In genomic region chr20:62066339-62066982, GRCh38 we compare ENCODE assay signal across 8 cellular contexts. TPM values are rescaled to one million over a fixed set of nuclear protein-coding genes. Genes with fewer than 3 reads are reported as not detected.
DNase-seq lines count a peak whose midpoint lies in the region; ATAC-seq, FAIRE-seq and TF ChIP-seq lines count a peak whose summit lies in the region.

No MANE protein-coding gene starts in this region.

- H3K4me3 ChIP-seq in DND-41 (ENCODE audit: low read depth in 1 of 2, low read length in 2 of 2) (peak overlapping the region; percentile 57 to 82), KMS-11 (IDR thresholded peaks at IDR 0.05; ENCODE audit: insufficient read depth, low read depth, low read length) (no peak overlapping the region), SK-N-SH (ENCODE audit: low read depth in 2 of 2, low read length in 1 of 2) (peak overlapping the region; percentile 65 to 77), small intestine (ENCODE audit: low read depth in 1 of 2, low read length in 2 of 2) (peak overlapping the region; percentile 69 to 76)

- TF ChIP-seq CTCF in DND-41 (IDR thresholded peaks at IDR 0.05; ENCODE audit: borderline replicate concordance, extremely low read depth, low read length, poor library complexity, severe bottlenecking): peak; percentile 3
- no peak for TF ChIP-seq CTCF in KMS-11 (conservative IDR thresholded peaks at IDR 0.05; ENCODE audit: low read depth, low read length)
- no peak for TF ChIP-seq CTCF in SK-N-SH (IDR thresholded peaks at IDR 0.05)

- peaks cover 0 to 4% (median 0%) of the 10 kb centered on the region in 3 donors for H3K36me3 Mint-ChIP-seq in immature natural killer cell

- H3K9me3 Mint-ChIP-seq in immature natural killer cell: no peaks in the 10 kb centered on the region

- in situ Hi-C loops in T47D (cut with HindIII; ENCODE audit: low pct_unique_long_range_greater_than_20kb, low sequenced_read_pairs): no loop called here

- FAIRE-seq in small intestine (lab: Jason Lieb, UNC): no peak

- POLR2A ChIA-PET in SK-N-SH (lab: Yijun Ruan, JAX): interaction anchor here (0.6 to 2.8 kb wide), 11 partner anchors 23 to 184 kb away, joined by 3 to 41 read pairs (median 5); partner anchors contain the start of genes LSM14B, PSMA7 and SS18L1

- H3K4me3 Mint-ChIP-seq in immature natural killer cell: peak overlapping the region; percentile 83 to 92 (median 87)

- H3K27ac Mint-ChIP-seq in immature natural killer cell: peak overlapping the region; percentile 76 to 93 (median 90)

- peaks cover 6% of the 10 kb centered on the region for H3F3A ChIP-seq in SK-N-SH (replicated peaks; ENCODE audit: insufficient read depth)

- H3K9me3 ChIP-seq in DND-41 (ENCODE audit: insufficient read depth, low read length, severe bottlenecking): no peaks in the 10 kb centered on the region
- H3K9me3 ChIP-seq in SK-N-SH: no peaks in the 10 kb centered on the region
- no peaks in the 10 kb centered on the region for H3K9me3 ChIP-seq in small intestine (ENCODE audit: control insufficient read depth, low read depth)

- peak; percentile 66 for DNase-seq in DND-41
- DNase-seq in SK-N-SH: peak; percentile 88
- peak; percentile 76 to 86 for DNase-seq in T47D (ENCODE audit: low read depth in 1 of 2, low spot score in 1 of 2)
- DNase-seq in immature natural killer cell: peak in 1 of 3 donors; percentile 41
- DNase-seq in small intestine: peak; percentile 69
- no peak for DNase-seq in germinal center (ENCODE audit: low spot score)

- no peaks in the 10 kb centered on the region for H3K9me2 ChIP-seq in SK-N-SH

- TF ChIP-seq RAD21 in SK-N-SH (IDR thresholded peaks at IDR 0.05; ENCODE audit: low read length): peak; percentile 41

- peaks cover 29% of the 10 kb centered on the region for H4K20me1 ChIP-seq in DND-41 (ENCODE audit: insufficient read depth, low read length)
- peaks cover 7% of the 10 kb centered on the region for H4K20me1 ChIP-seq in KMS-11 (ENCODE audit: insufficient read depth)
- H4K20me1 ChIP-seq in SK-N-SH (ENCODE audit: insufficient read depth): peaks cover 30% of the 10 kb centered on the region

- H3K36me3 ChIP-seq in DND-41 (ENCODE audit: insufficient read depth, low read length) (peaks cover 24% of the 10 kb centered on the region), KMS-11 (ENCODE audit: insufficient read depth) (no peaks in the 10 kb centered on the region), SK-N-SH (replicated peaks in 1 of 2; ENCODE audit: control insufficient read depth in 1 of 2, insufficient read depth in 2 of 2, low read length in 1 of 2) (peaks cover 0 to 3% of the 10 kb centered on the region in 2 experiments), small intestine (ENCODE audit: control insufficient read depth in 2 of 2, insufficient read depth in 2 of 2, low read length in 2 of 2) (no peaks in the 10 kb centered on the region)

- H3K4me1 ChIP-seq in DND-41 (ENCODE audit: insufficient read depth, low read length): peaks cover 44% of the 10 kb centered on the region
- peaks cover 22% of the 10 kb centered on the region for H3K4me1 ChIP-seq in KMS-11 (ENCODE audit: low read depth, poor library complexity, severe bottlenecking)
- H3K4me1 ChIP-seq in SK-N-SH (ENCODE audit: control insufficient read depth in 1 of 2, insufficient read depth in 2 of 2, low read depth in 1 of 2, low read length in 1 of 2): peaks cover 20 to 30% of the 10 kb centered on the region in 2 experiments; a peak in 3 of 4 replicates
- H3K4me1 ChIP-seq in small intestine (ENCODE audit: control insufficient read depth in 2 of 2, insufficient read depth in 1 of 2, low read depth in 1 of 2, low read length in 1 of 2): peaks cover 6 to 15% of the 10 kb centered on the region in 2 donors

- peak; percentile 73 for ATAC-seq in DND-41 (ENCODE audit: insufficient read depth, low read depth)
- ATAC-seq in GM21717 (IDR thresholded peaks at IDR 0.05; ENCODE audit: unreplicated experiment): peak; percentile 25

- H3K9ac ChIP-seq in DND-41 (ENCODE audit: low read depth, low read length) (peak overlapping the region; percentile 93), KMS-11 (peak overlapping the region; percentile 63; the same call in 1 of the 2 replicates), SK-N-SH (peak overlapping the region; percentile 78; the same call in 1 of the 2 replicates)

- H3K27ac ChIP-seq in DND-41 (ENCODE audit: low read length) (peak overlapping the region; percentile 83), KMS-11 (peak overlapping the region; percentile 28; the same call in 1 of the 2 replicates), SK-N-SH (ENCODE audit: low read depth in 2 of 2, low read length in 1 of 2) (peak overlapping the region; percentile 58 to 88; a peak in 3 of 4 replicates), small intestine (ENCODE audit: low read depth in 1 of 2, low read length in 1 of 2) (peak overlapping the region; percentile 95 to 97)

- H3K4me1 Mint-ChIP-seq in immature natural killer cell: peaks cover 41 to 44% of the 10 kb centered on the region in 2 donors

- H3K4me2 ChIP-seq in DND-41 (ENCODE audit: insufficient read depth, low read length): peak overlapping the region; percentile 95
- H3K4me2 ChIP-seq in KMS-11: peak overlapping the region; percentile 78
- H3K4me2 ChIP-seq in SK-N-SH: peak overlapping the region; percentile 94

- WGBS in SK-N-SH (ENCODE audit: low lambda C conversion rate): 3% methylated on average over 20 of the region's 47 CpGs
- WGBS in small intestine, 3 donors: 0 to 1% (median 1%) methylated on average over 29 to 47 of the region's 47 CpGs

- H2AFZ ChIP-seq in DND-41 (ENCODE audit: low read depth, low read length) (peak overlapping the region; percentile 88), KMS-11 (ENCODE audit: low read depth) (peak overlapping the region; percentile 57; the same call in 1 of the 2 replicates), SK-N-SH (ENCODE audit: low read depth) (peak overlapping the region; percentile 98)

- H3K27me3 Mint-ChIP-seq in immature natural killer cell (ENCODE audit: low read depth in 3 of 3): peaks cover 10 to 20% (median 14%) of the 10 kb centered on the region in 3 donors

- H3K79me2 ChIP-seq in DND-41 (ENCODE audit: insufficient read depth, low read length) (peaks cover 40% of the 10 kb centered on the region), KMS-11 (ENCODE audit: insufficient read depth, low read depth) (peaks cover 28% of the 10 kb centered on the region), SK-N-SH (ENCODE audit: insufficient read depth) (peaks cover 29% of the 10 kb centered on the region)

- no peaks in the 10 kb centered on the region for H3K27me3 ChIP-seq in DND-41 (ENCODE audit: insufficient read depth, low read length, poor library complexity)
- no peaks in the 10 kb centered on the region for H3K27me3 ChIP-seq in KMS-11 (ENCODE audit: insufficient read depth, low read depth)
- H3K27me3 ChIP-seq in SK-N-SH (ENCODE audit: insufficient read depth): no peaks in the 10 kb centered on the region
- no peaks in the 10 kb centered on the region for H3K27me3 ChIP-seq in small intestine (ENCODE audit: control insufficient read depth in 2 of 2, insufficient read depth in 2 of 2, low read length in 2 of 2)

- TF ChIP-seq EP300 in SK-N-SH (IDR thresholded peaks at IDR 0.05; ENCODE audit: borderline replicate concordance in 1 of 2, low read depth in 1 of 2, low read length in 1 of 2): no peak

- CTCF ChIA-PET in SK-N-SH (lab: Yijun Ruan, JAX): interaction anchor here (0.7 to 2.0 kb wide), 8 partner anchors 14 to 78 kb away, joined by 3 to 17 read pairs (median 3); no protein-coding TSS in a partner anchor

TF ChIP-seq in SK-N-SH, 30 proteins besides CTCF, POLR2A, EP300 and RAD21 (continues in another document):
- TF ChIP-seq USF1 (IDR thresholded peaks at IDR 0.05; ENCODE audit: borderline replicate concordance, low read depth): no peak
- no peak for TF ChIP-seq RXRA (IDR thresholded peaks at IDR 0.05; ENCODE audit: borderline replicate concordance, low read depth)
- TF ChIP-seq SIN3A (IDR thresholded peaks at IDR 0.05; ENCODE audit: borderline replicate concordance, low read depth, low read length): no peak
- TF ChIP-seq TAF1 (IDR thresholded peaks at IDR 0.05; ENCODE audit: borderline replicate concordance, low read depth, low read length): 0 out of 2 replicates have a peak, but pooled peaks have one; percentile 29
- TF ChIP-seq POLR2AphosphoS5 (IDR thresholded peaks at IDR 0.05; ENCODE audit: low read depth, low read length): 0 out of 2 replicates have a peak, but pooled peaks have one; percentile 14
- no peak for TF ChIP-seq FOSL2 (IDR thresholded peaks at IDR 0.05; ENCODE audit: borderline replicate concordance, low read depth)
- TF ChIP-seq JUND (IDR thresholded peaks at IDR 0.05): no peak

RNA-seq across cellular contexts. Expression of gene TAF4, which starts 0.8 kb away (rescaled TPM):
- polyA plus RNA-seq in SK-N-SH (2012; rRNA removed): 2.9 and 4.8 TPM in 2 replicates
- polyA plus RNA-seq in SK-N-SH (2012; cell fraction: cytosol; rRNA removed): 6.3 and 6.6 TPM in 2 replicates
- 17.4 and 27.1 TPM in 2 replicates for polyA plus RNA-seq in SK-N-SH (2012; cell fraction: nucleus; rRNA removed)
- 1 to 10 TPM in 2 of 3 donors, under 1 TPM in 1; 0.04 to 3.2 (median 1.1) TPM for polyA plus RNA-seq in immature natural killer cell
- polyA plus RNA-seq in small intestine: 1 to 10 TPM; 4.6 to 8.0 (median 7.8) TPM

RNA-seq across cellular contexts. Expression of gene LSM14B, which starts 55.8 kb away (rescaled TPM):
- polyA plus RNA-seq in SK-N-SH (2012; rRNA removed) (52.2 and 64.6 TPM in 2 replicates), immature natural killer cell (1 to 10 TPM in 2 of 3 donors, under 1 TPM in 1; 0.19 to 1.9 (median 1.4) TPM), small intestine (10 to 100 TPM; 11.9 to 23.3 (median 13.0) TPM)
- 36.9 and 51.7 TPM in 2 replicates for polyA plus RNA-seq in SK-N-SH (2012; cell fraction: cytosol; rRNA removed)
- 45.2 and 49.2 TPM in 2 replicates for polyA plus RNA-seq in SK-N-SH (2012; cell fraction: nucleus; rRNA removed)

Comparison
In these comparisons a context has a peak if more than half of its experiments do, and no peak if none do; other contexts are left out.
1. H3K27ac ChIP-seq: peak in every context shown above with its lines; median percentile 96 in small intestine; 83 in DND-41; 73 in SK-N-SH; 28 in KMS-11.
2. RNA of gene LSM14B, which starts 55.8 kb away (polyA plus RNA-seq): 36.9 to 64.6 TPM in SK-N-SH and 11.9 to 23.3 TPM in small intestine; 0.19 to 1.9 TPM in immature natural killer cell; every median in the first group is over 4 times any median in the second.
3. Peak in every context shown above with its lines, with median percentiles within 50 percentile points of each other: H2AFZ ChIP-seq, H3K4me2 ChIP-seq and H3K9ac ChIP-seq.